21 cellular contexts compared by ENCODE assay signal in genomic region chr19:53892981-53893325, GRCh38. TPM values are rescaled to one million over a fixed set of nuclear protein-coding genes. Genes with fewer than 3 reads are reported as not detected.
DNase-seq lines count a peak whose midpoint lies in the region; ATAC-seq and TF ChIP-seq lines count a peak whose summit lies in the region.
"Had no signal": no experiment of that assay in that cellular context is flagged by ENCODE, and none has a peak within 500 bp of the region (broad histone marks: within the 10 kb centered on the region; RNA-seq: fewer than 3 reads in every experiment).

No MANE protein-coding gene starts in this region.

- H3K27ac ChIP-seq in IMR-90 (ENCODE audit: insufficient read depth, low read length) = no peak overlapping the region
- H3K27ac ChIP-seq: 22Rv1, Peyer's patch had no signal

- no peak overlapping the region for H3K14ac ChIP-seq in IMR-90 (replicated peaks; ENCODE audit: low read depth, low read length)

- no peak overlapping the region for H2AFZ ChIP-seq in IMR-90 (replicated peaks; ENCODE audit: low read length, poor library complexity)

- no peak for TF ChIP-seq POLR2A in IMR-90 (IDR thresholded peaks at IDR 0.05; ENCODE audit: low read depth, low read length)

- H4K5ac ChIP-seq in IMR-90 (ENCODE audit: low read depth, low read length) = no peak overlapping the region

- no peak overlapping the region for H3K56ac ChIP-seq in IMR-90 (ENCODE audit: extremely low read depth, insufficient read depth, low read length)

- H2BK5ac ChIP-seq in IMR-90 (ENCODE audit: low read depth, low read length, poor library complexity, severe bottlenecking) = no peak overlapping the region

- intact Hi-C loops in IMR-90 (cut with micrococcal nuclease) = no loop called here

- no peak overlapping the region for H3K9ac ChIP-seq in IMR-90 (ENCODE audit: low read depth, low read length)

- no peaks in the 10 kb centered on the region for H3K4me1 ChIP-seq in IMR-90 (ENCODE audit: control insufficient read depth, insufficient read depth, low read length)
- H3K4me1 ChIP-seq: HAP-1 had no signal

- H3K36me3 ChIP-seq in IMR-90 (ENCODE audit: control insufficient read depth, insufficient read depth, low read length) = no peaks in the 10 kb centered on the region
- H3K36me3 ChIP-seq: HAP-1, MG63, Peyer's patch had no signal

- no peak overlapping the region for H4K8ac ChIP-seq in IMR-90 (ENCODE audit: low read depth in 2 of 2, low read length in 2 of 2)

- CTCF ChIA-PET in IMR-90 (lab: Yijun Ruan, JAX) = no interaction called here

- POLR2A ChIA-PET in IMR-90 (lab: Charles Lee; ENCODE audit: unreplicated experiment) = no interaction called here

- H3K23ac ChIP-seq in IMR-90 (ENCODE audit: low read depth, low read length) = no peak overlapping the region

- H3K9me3 ChIP-seq in IMR-90 (ENCODE audit: control insufficient read depth, insufficient read depth, low read length) = no peaks in the 10 kb centered on the region
- H3K9me3 ChIP-seq: HAP-1, MG63, mucosa of descending colon had no signal

- no peak overlapping the region for H2BK120ac ChIP-seq in IMR-90 (ENCODE audit: low read depth, low read length)

- H3K9me1 ChIP-seq in IMR-90 (ENCODE audit: insufficient read depth, low read length) = no peaks in the 10 kb centered on the region

- H2AK5ac ChIP-seq in IMR-90 (ENCODE audit: low read depth, low read length) = no peak overlapping the region

- no peak overlapping the region for H3K27ac Mint-ChIP-seq in activated T-cell treated with anti-CD3 and anti-CD28 coated beads, Interleukin-2, amount 50 U/mL, for 24 hours
- H3K27ac Mint-ChIP-seq: stimulated activated naive CD8-positive, alpha-beta T cell treated with anti-CD3 and anti-CD28 coated beads, Interleukin-15, Interleukin-2, amounts not matched to agents 100 ng/mL and 50 ng/mL, for 24 hours had no signal

- no peak overlapping the region for H2BK15ac ChIP-seq in IMR-90 (ENCODE audit: low read depth, low read length)

- H3K4me3 Mint-ChIP-seq in activated T-cell treated with anti-CD3 and anti-CD28 coated beads, Interleukin-2, amount 50 U/mL, for 24 hours = no peak overlapping the region
- H3K4me3 Mint-ChIP-seq: stimulated activated naive CD8-positive, alpha-beta T cell treated with anti-CD3 and anti-CD28 coated beads, Interleukin-15, Interleukin-2, amounts not matched to agents 100 ng/mL and 50 ng/mL, for 24 hours had no signal

- no peaks in the 10 kb centered on the region for H3K36me3 Mint-ChIP-seq in activated T-cell treated with anti-CD3 and anti-CD28 coated beads, Interleukin-2, amount 50 U/mL, for 24 hours (ENCODE audit: low read depth)

- no peak for TF ChIP-seq RAD21 in IMR-90 (IDR thresholded peaks at IDR 0.05; ENCODE audit: low read length)

- no peak overlapping the region for H4K91ac ChIP-seq in IMR-90 (ENCODE audit: insufficient read depth, low read depth, low read length)

- no peaks in the 10 kb centered on the region for H4K20me1 ChIP-seq in IMR-90 (ENCODE audit: insufficient read depth, low read length)

- H3K9me3 Mint-ChIP-seq in activated T-cell treated with anti-CD3 and anti-CD28 coated beads, Interleukin-2, amount 50 U/mL, for 24 hours = no peaks in the 10 kb centered on the region
- H3K9me3 Mint-ChIP-seq: stimulated activated naive CD8-positive, alpha-beta T cell treated with anti-CD3 and anti-CD28 coated beads, Interleukin-15, Interleukin-2, amounts not matched to agents 100 ng/mL and 50 ng/mL, for 24 hours had no signal

- H3K27me3 Mint-ChIP-seq in activated T-cell treated with anti-CD3 and anti-CD28 coated beads, Interleukin-2, amount 50 U/mL, for 24 hours = peaks cover 56% of the 10 kb centered on the region

- TF ChIP-seq CTCF in IMR-90 (conservative IDR thresholded peaks at IDR 0.05; ENCODE audit: low read depth, low read length) = no peak

- H3K79me1 ChIP-seq in IMR-90 (ENCODE audit: low read depth in 1 of 2, low read length in 2 of 2) = no peaks in the 10 kb centered on the region

- no peak overlapping the region for H3K4ac ChIP-seq in IMR-90 (ENCODE audit: low read depth, low read length)

- no peak overlapping the region for H2AK9ac ChIP-seq in IMR-90 (replicated peaks; ENCODE audit: low read depth, low read length, poor library complexity)

- in situ Hi-C loops in IMR-90 (cut with MboI; ENCODE audit: low sequenced_read_pairs) = no loop called here

- no peak overlapping the region for H3K4me3 ChIP-seq in IMR-90 (ENCODE audit: insufficient read depth, low read depth, low read length)
- H3K4me3 ChIP-seq: HAP-1, MG63, mucosa of descending colon, Peyer's patch had no signal

- dilution Hi-C loops in IMR-90 (cut with HindIII; ENCODE audit: low sequenced_read_pairs, unreplicated experiment) = no loop called here

- H3K27me3 ChIP-seq in IMR-90 (ENCODE audit: control insufficient read depth, insufficient read depth, low read length) = peaks cover 19% of the 10 kb centered on the region

- DNase-seq in DMS 273 (lab: John Stamatoyannopoulos, UW; ENCODE audit: unreplicated experiment) (peak; percentile 21), DMS 273 treated with DMSO at 0.1 percent for 48 hours (lab: John Stamatoyannopoulos, UW) (no peak), IMR-90 (no peak), SK-N-DZ (ENCODE audit: low spot score) (peak; percentile 48), iPS-NIHi7 (ENCODE audit: extremely low spot score) (peak; percentile 56), UCSD-AML1 (lab: John Stamatoyannopoulos, UW; ENCODE audit: unreplicated experiment) (no peak)
- no peak for DNase-seq in activated T-cell treated with anti-CD3 and anti-CD28 coated beads, Interleukin-2, amount 50 U/mL, for 24 hours
- no peak for DNase-seq in activated CD4-positive, alpha-beta T cell treated with anti-CD3 and anti-CD28 coated beads for 1 hour
- DNase-seq: C1 segment of cervical spinal cord, cerebellar nuclear complex, left colon, MG63, NCI-H524, Peyer's patch had no signal

- WGBS in IMR-90 (ENCODE audit: extremely low coverage in 2 of 2, insufficient read length in 1 of 2), 2 experiments = 80% methylated on average over 2 of the region's 8 CpGs; no CpG with 5 or more reads in 1 of the 2 experiments

- H3K4me2 ChIP-seq in IMR-90 (ENCODE audit: low read depth, low read length) = no peak overlapping the region

- no peak overlapping the region for H2BK20ac ChIP-seq in IMR-90 (ENCODE audit: low read depth, low read length)

- BruUV-seq in IMR-90 (replicated peaks; lab: Mats Ljungman, UMichigan) = no TSS peak

- H3K4me1 Mint-ChIP-seq in activated T-cell treated with anti-CD3 and anti-CD28 coated beads, Interleukin-2, amount 50 U/mL, for 24 hours (ENCODE audit: low read depth) = peaks cover 3% of the 10 kb centered on the region

- peak; percentile 42; the same call in 1 of the 2 replicates for ATAC-seq in IMR-90 (ENCODE audit: low read depth)
- ATAC-seq: left colon, mucosa of descending colon had no signal

- no peak overlapping the region for H3K18ac ChIP-seq in IMR-90 (ENCODE audit: low read depth, low read length)

TF ChIP-seq in IMR-90, 13 proteins besides CTCF, POLR2A, EP300 and RAD21:
- TF ChIP-seq SMC3 (IDR thresholded peaks at IDR 0.05; ENCODE audit: low read depth, low read length) = no peak

RNA-seq across cellular contexts. Expression of gene PRKCG, which starts 11.0 kb away (rescaled TPM):
- not detected in 2 replicates for total RNA-seq in IMR-90 (2012; rRNA removed)
- 0.04 TPM in 1 of 2 replicates, not detected in the other for polyA plus RNA-seq in IMR-90 (2012; rRNA removed)
- polyA plus RNA-seq in IMR-90 (2012; cell fraction: cytosol; rRNA removed) = 0.01 and 0.04 TPM in 2 replicates
- 0.28 and 0.65 TPM in 2 replicates for polyA plus RNA-seq in IMR-90 (2012; cell fraction: nucleus; rRNA removed; ENCODE audit: low replicate concordance)
- polyA plus RNA-seq in SK-N-DZ (2014; cell fraction: cytosol; rRNA removed) = 1.2 TPM in 1 of 2 replicates, not detected in the other
- 0.39 and 1.2 TPM in 2 replicates for polyA plus RNA-seq in SK-N-DZ (2014; cell fraction: nucleus; rRNA removed)
- total RNA-seq: HT1080, right cardiac atrium, ureter had no signal

RNA-seq across cellular contexts. Expression of gene CACNG7, which starts 16.1 kb away (rescaled TPM):
- under 0.01 and 0.36 TPM in 2 replicates for total RNA-seq in IMR-90 (2012; rRNA removed)
- 6.7 and 7.7 TPM in 2 replicates for polyA plus RNA-seq in IMR-90 (2012; rRNA removed)
- 3.6 and 10.9 TPM in 2 replicates for polyA plus RNA-seq in IMR-90 (2012; cell fraction: cytosol; rRNA removed)
- polyA plus RNA-seq in IMR-90 (2012; cell fraction: nucleus; rRNA removed; ENCODE audit: low replicate concordance) = 9.8 and 16.2 TPM in 2 replicates
- polyA plus RNA-seq in SK-N-DZ (2014; cell fraction: cytosol; rRNA removed) = 6.4 and 12.2 TPM in 2 replicates
- 4.7 and 8.1 TPM in 2 replicates for polyA plus RNA-seq in SK-N-DZ (2014; cell fraction: nucleus; rRNA removed)
- total RNA-seq: HT1080, left colon, Peyer's patch, right cardiac atrium, ureter had no signal

RNA-seq across cellular contexts. Expression of gene MYADM, which starts 25.3 kb away (rescaled TPM):
- total RNA-seq in IMR-90 (2012; rRNA removed) = 4.8 and 5.3 TPM in 2 replicates
- 96.1 and 112 TPM in 2 replicates for polyA plus RNA-seq in IMR-90 (2012; rRNA removed)
- polyA plus RNA-seq in IMR-90 (2012; cell fraction: cytosol; rRNA removed) = 53.9 and 155 TPM in 2 replicates
- 67.8 and 150 TPM in 2 replicates for polyA plus RNA-seq in IMR-90 (2012; cell fraction: nucleus; rRNA removed; ENCODE audit: low replicate concordance)
- 9.7 and 11.8 TPM in 2 replicates for polyA plus RNA-seq in SK-N-DZ (2014; cell fraction: cytosol; rRNA removed)
- polyA plus RNA-seq in SK-N-DZ (2014; cell fraction: nucleus; rRNA removed) = 2.2 and 3.7 TPM in 2 replicates

Comparison
In these comparisons a context has a peak if more than half of its experiments do, and no peak if none do; other contexts are left out.
1. DNase-seq: peak in DMS 273 (single experiment), SK-N-DZ (single experiment) and iPS-NIHi7 (single experiment); none in DMS 273 treated with DMSO at 0.1 percent for 48 hours (single experiment), IMR-90 (single experiment), activated T-cell treated with anti-CD3 and anti-CD28 coated beads, Interleukin-2, amount 50 U/mL, for 24 hours (single experiment), activated CD4-positive, alpha-beta T cell treated with anti-CD3 and anti-CD28 coated beads for 1 hour (single experiment) and UCSD-AML1 (single experiment).